9 cellular contexts compared by ENCODE assay signal in genomic region chr10:30186371-30186875, GRCh38.
DNase-seq lines count a peak whose midpoint lies in the region; ATAC-seq and TF ChIP-seq lines count a peak whose summit lies in the region.
"Had no signal": no experiment of that assay in that cellular context is flagged by ENCODE, and none has a peak within 500 bp of the region (broad histone marks: within the 10 kb centered on the region; RNA-seq: fewer than 3 reads in every experiment).

No MANE protein-coding gene starts in this region.

- no peak for DNase-seq in BJ (ENCODE audit: low read depth)
- peak; percentile 62 for DNase-seq in HuH-7 (ENCODE audit: low spot score)
- DNase-seq in cardiac fibroblast (ENCODE audit: low read depth in 2 of 2), result no peak
- DNase-seq in mucosa of gallbladder (ENCODE audit: low spot score), result peak; percentile 40
- no peak for DNase-seq in COR-L47 (lab: John Stamatoyannopoulos, UW)
- no peak for DNase-seq in natural killer cell treated with Interleukin-12 subunit alpha and Interleukin-12 subunit beta and Interleukin-15 and Interleukin-18, amount 100 ng/mL, for 72 hours (ENCODE audit: low spot score)
- DNase-seq in CD4-positive, alpha-beta T cell, result no peak

- H3K36me3 ChIP-seq in BJ (ENCODE audit: control insufficient read depth, insufficient read depth, low read length), result no peaks in the 10 kb centered on the region

- no peak overlapping the region for H3K4me3 Mint-ChIP-seq in natural killer cell treated with Interleukin-12 subunit alpha and Interleukin-12 subunit beta and Interleukin-15 and Interleukin-18, amount 100 ng/mL, for 72 hours
- no peak overlapping the region for H3K4me3 Mint-ChIP-seq in CD4-positive, alpha-beta T cell
- H3K4me3 Mint-ChIP-seq: IgD-negative memory B cell had no signal

- H3K9me3 Mint-ChIP-seq in natural killer cell treated with Interleukin-12 subunit alpha and Interleukin-12 subunit beta and Interleukin-15 and Interleukin-18, amount 100 ng/mL, for 72 hours, result no peaks in the 10 kb centered on the region
- no peaks in the 10 kb centered on the region for H3K9me3 Mint-ChIP-seq in CD4-positive, alpha-beta T cell
- H3K9me3 Mint-ChIP-seq: IgD-negative memory B cell had no signal

- H3K27me3 ChIP-seq in BJ (ENCODE audit: control insufficient read depth, insufficient read depth, low read length), result no peaks in the 10 kb centered on the region
- no peaks in the 10 kb centered on the region for H3K27me3 ChIP-seq in CD4-positive, alpha-beta T cell (ENCODE audit: control insufficient read depth, insufficient read depth, low read length)

- POLR2A ChIA-PET in BJ (lab: Charles Lee), result no interaction called here
- POLR2A ChIA-PET in CD4-positive, alpha-beta T cell (lab: Charles Lee), result no interaction called here

- no peak overlapping the region for H3K27ac ChIP-seq in CD4-positive, alpha-beta T cell (ENCODE audit: low read depth, low read length)

- peaks cover 0 to 5% of the 10 kb centered on the region in 2 donors for H3K4me1 Mint-ChIP-seq in natural killer cell treated with Interleukin-12 subunit alpha and Interleukin-12 subunit beta and Interleukin-15 and Interleukin-18, amount 100 ng/mL, for 72 hours (ENCODE audit: low read depth in 2 of 2)
- no peaks in the 10 kb centered on the region for H3K4me1 Mint-ChIP-seq in CD4-positive, alpha-beta T cell (ENCODE audit: low read depth)

- no peaks in the 10 kb centered on the region for H3K36me3 Mint-ChIP-seq in natural killer cell treated with Interleukin-12 subunit alpha and Interleukin-12 subunit beta and Interleukin-15 and Interleukin-18, amount 100 ng/mL, for 72 hours
- H3K36me3 Mint-ChIP-seq in CD4-positive, alpha-beta T cell (ENCODE audit: low read depth), result no peaks in the 10 kb centered on the region
- H3K36me3 Mint-ChIP-seq: IgD-negative memory B cell had no signal

- CTCF ChIA-PET in BJ (lab: Yijun Ruan, JAX), result interaction anchor here (0.7 to 1.7 kb wide), 3 partner anchors 11 to 188 kb away, joined by 3 to 6 read pairs (median 4); no protein-coding TSS in a partner anchor
- CTCF ChIA-PET in CD4-positive, alpha-beta T cell (lab: Charles Lee), result no interaction called here

- intact Hi-C loops in CD4-positive, alpha-beta T cell (cut with DNase I, micrococcal nuclease), result no loop called here

- no peak overlapping the region for H3K27ac Mint-ChIP-seq in natural killer cell treated with Interleukin-12 subunit alpha and Interleukin-12 subunit beta and Interleukin-15 and Interleukin-18, amount 100 ng/mL, for 72 hours
- no peak overlapping the region for H3K27ac Mint-ChIP-seq in CD4-positive, alpha-beta T cell
- H3K27ac Mint-ChIP-seq: IgD-negative memory B cell had no signal

- TF ChIP-seq CTCF in BJ (IDR thresholded peaks at IDR 0.05; ENCODE audit: insufficient read depth, low read depth, low read length) (peak; percentile 35; the same call in 1 of the 2 replicates), cardiac fibroblast (IDR thresholded peaks at IDR 0.05; ENCODE audit: low read depth, low read length) (peak; percentile 9)
- TF ChIP-seq CTCF in CD4-positive, alpha-beta T cell (IDR thresholded peaks at IDR 0.05), result no peak

- ATAC-seq in HG03025 (IDR thresholded peaks at IDR 0.05; ENCODE audit: low FRiP score, unreplicated experiment), result no peak
- ATAC-seq in natural killer cell treated with Interleukin-12 subunit alpha and Interleukin-12 subunit beta and Interleukin-15 and Interleukin-18, amount 100 ng/mL, for 72 hours, result no peak
- no peak for ATAC-seq in CD4-positive, alpha-beta T cell (ENCODE audit: poor library complexity)

- H3K4me3 ChIP-seq in BJ (ENCODE audit: low read depth, low read length), result no peak overlapping the region
- H3K4me3 ChIP-seq in cardiac fibroblast (replicated peaks in 1 of 2; ENCODE audit: low read depth in 2 of 2, low read length in 2 of 2), result no peak overlapping the region

- H3K9me3 ChIP-seq in CD4-positive, alpha-beta T cell (ENCODE audit: control insufficient read depth, low read length), result no peaks in the 10 kb centered on the region

- H3K27me3 Mint-ChIP-seq in natural killer cell treated with Interleukin-12 subunit alpha and Interleukin-12 subunit beta and Interleukin-15 and Interleukin-18, amount 100 ng/mL, for 72 hours, result peaks cover 0 to 8% of the 10 kb centered on the region in 2 donors
- H3K27me3 Mint-ChIP-seq in CD4-positive, alpha-beta T cell, result peaks cover 4% of the 10 kb centered on the region

Comparison
In these comparisons a context has a peak if more than half of its experiments do, and no peak if none do; other contexts are left out.
1. DNase-seq: peak in HuH-7 (single experiment) and mucosa of gallbladder (single experiment); none in BJ (single experiment), cardiac fibroblast (0 of 2), COR-L47 (single experiment), natural killer cell treated with Interleukin-12 subunit alpha and Interleukin-12 subunit beta and Interleukin-15 and Interleukin-18, amount 100 ng/mL, for 72 hours (single experiment) and CD4-positive, alpha-beta T cell (0 of 10).